Comparison of ENCODE assay signal across 33 cellular contexts in the genomic region with DNA sequence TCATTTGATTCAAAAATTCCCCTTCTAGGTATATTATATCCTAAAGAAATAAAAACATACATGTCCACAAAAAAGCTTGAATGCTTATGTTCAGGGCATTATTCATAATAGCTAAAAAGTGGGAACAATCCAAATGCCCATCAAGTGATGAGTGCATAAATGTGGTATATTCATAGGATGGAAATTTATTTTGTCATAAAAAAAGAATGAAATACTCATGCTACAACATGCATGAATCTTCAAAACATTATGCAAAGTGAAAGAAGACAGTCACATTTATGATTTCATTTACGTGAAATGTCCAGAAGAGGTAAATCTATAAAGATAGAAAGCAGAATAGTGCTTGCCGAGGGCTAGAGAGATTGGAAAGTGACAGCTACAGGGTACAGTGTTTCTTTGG.
"Had no signal": no experiment of that assay in that cellular context is flagged by ENCODE, and none has a peak within 500 bp of the region (broad histone marks: within the 10 kb centered on the region; RNA-seq: fewer than 3 reads in every experiment).

No MANE protein-coding gene starts in this region.

- H3K4me3 ChIP-seq: adrenal gland, ascending aorta, body of pancreas, breast epithelium, cardiac muscle cell had no signal

- DNase-seq: activated effector memory CD4-positive, alpha-beta T cell treated with anti-CD3 and anti-CD28 coated beads, Interleukin-2, amount 50 U/mL, for 16 hours; activated effector memory CD4-positive, alpha-beta T cell treated with Interleukin-2 at 50 U/mL for 16 hours; activated gamma-delta T cell; activated gamma-delta T cell treated with Interleukin-2 at 50 U/mL for 16 hours; activated naive CD4-positive, alpha-beta T cell; activated naive CD4-positive, alpha-beta T cell treated with anti-CD3 and anti-CD28 coated beads for 36 hours; activated naive CD4-positive, alpha-beta T cell treated with anti-CD3 and anti-CD28 coated beads, Interleukin-2, amount 10 ng/mL, durations not matched to agents 7 days and 5 days; activated naive CD4-positive, alpha-beta T cell treated with anti-CD3 and anti-CD28 coated beads, Interleukin-2, amount 50 U/mL, for 16 hours; activated naive CD4-positive, alpha-beta T cell treated with Interleukin-2 at 50 U/mL for 16 hours; activated naive CD8-positive, alpha-beta T cell treated with anti-CD3 and anti-CD28 coated beads for 36 hours; activated naive CD8-positive, alpha-beta T cell treated with anti-CD3 and anti-CD28 coated beads, Interleukin-2, amount 10 ng/mL, durations not matched to agents 7 days and 5 days; activated naive CD8-positive, alpha-beta T cell treated with anti-CD3 and anti-CD28 coated beads, Interleukin-2, amount 50 U/mL, for 24 hours; activated T-cell treated with anti-CD3 and anti-CD28 coated beads for 4 hours; activated T-cell treated with anti-CD3 and anti-CD28 coated beads, Interleukin-2, amount 50 U/mL, for 1 hour; activated T-cell treated with anti-CD3 and anti-CD28 coated beads, Interleukin-2, amount 50 U/mL, for 24 hours; activated T-cell treated with anti-CD3 and anti-CD28 coated beads, Interleukin-2, amount 50 U/mL, for 4 hours; activated T-cell treated with anti-CD3 and anti-CD28 coated beads, Interleukin-2, amount 50 U/mL, for 48 hours; activated T-cell treated with anti-CD3 and anti-CD28 coated beads, Interleukin-2, amount 50 U/mL, for 72 hours; adrenal gland; amniotic stem cell; amygdala; aorta; body of pancreas; brain microvascular endothelial cell; caudate nucleus; central memory CD4-positive, alpha-beta T cell; cerebellar nuclear complex had no signal

- H3K4me1 ChIP-seq: adrenal gland, ascending aorta, body of pancreas, breast epithelium had no signal

- H3K27ac ChIP-seq: adrenal gland, ascending aorta, body of pancreas, brain microvascular endothelial cell, breast epithelium, cardiac muscle cell had no signal

- H3K36me3 ChIP-seq: adrenal gland, ascending aorta, brain microvascular endothelial cell, breast epithelium, cardiac muscle cell had no signal

- H3K27me3 ChIP-seq: adrenal gland, ascending aorta, body of pancreas, brain microvascular endothelial cell, breast epithelium, cardiac muscle cell had no signal

- ATAC-seq: activated naive CD4-positive, alpha-beta T cell treated with anti-CD3 and anti-CD28 coated beads, Interleukin-2, amount 50 U/mL, for 72 hours; activated naive CD8-positive, alpha-beta T cell treated with anti-CD3 and anti-CD28 coated beads, Interleukin-2, amount 50 U/mL, for 24 hours; activated T-cell treated with anti-CD3 and anti-CD28 coated beads, Interleukin-2, amount 50 U/mL, for 4 hours; activated T-cell treated with anti-CD3 and anti-CD28 coated beads, Interleukin-2, amount 50 U/mL, for 72 hours; activated T-helper 17 cell treated with anti-CD3 and anti-CD28 coated beads, Interleukin-2, amount 50 U/mL, for 72 hours; body of pancreas had no signal

- FAIRE-seq: astrocyte had no signal
